38 cellular contexts compared by ENCODE assay signal in genomic region chr4:77903186-77903585, GRCh38.
"Had no signal": no experiment of that assay in that cellular context is flagged by ENCODE, and none has a peak within 500 bp of the region (broad histone marks: within the 10 kb centered on the region; RNA-seq: fewer than 3 reads in every experiment).

No MANE protein-coding gene starts in this region.

- DNase-seq: activated CD4-positive, alpha-beta memory T cell treated with anti-CD3 and anti-CD28 coated beads, Interleukin-2, amount 10 ng/mL, durations not matched to agents 7 days and 5 days; activated CD4-positive, alpha-beta T cell treated with anti-CD3 and anti-CD28 coated beads for 1 hour; activated CD4-positive, alpha-beta T cell treated with anti-CD3 and anti-CD28 coated beads for 48 hours; activated CD4-positive, CD25-positive, alpha-beta regulatory T cell; activated CD8-positive, alpha-beta memory T cell treated with anti-CD3 and anti-CD28 coated beads for 24 hours; activated CD8-positive, alpha-beta memory T cell treated with anti-CD3 and anti-CD28 coated beads, Interleukin-2, amount 10 ng/mL, durations not matched to agents 7 days and 5 days; activated CD8-positive, alpha-beta memory T cell treated with anti-CD3 and anti-CD28 coated beads, Interleukin-2, amount 50 U/mL, for 48 hours; activated effector memory CD4-positive, alpha-beta T cell treated with anti-CD3 and anti-CD28 coated beads, Interleukin-2, amount 50 U/mL, for 16 hours; activated naive CD4-positive, alpha-beta T cell; activated naive CD8-positive, alpha-beta T cell treated with anti-CD3 and anti-CD28 coated beads, Interleukin-2, amount 10 ng/mL, durations not matched to agents 7 days and 5 days; activated T-cell treated with anti-CD3 and anti-CD28 coated beads, Interleukin-2, amount 50 U/mL, for 48 hours; amygdala; Kasumi-1; KG1; MG63; NCI-H1048; NCI-H1105 treated with DMSO at 0.1 percent for 48 hours; NCI-H1436; NCI-H1694; NCI-H1930; NCI-H2081 treated with DMSO at 0.1 percent for 48 hours; NCI-H510A; NCI-H526; NCI-H748 treated with DMSO at 0.1 percent for 48 hours; NK-92 treated with Interleukin-12 subunit alpha and Interleukin-12 subunit beta, amount 100 ng/mL, for 24 hours; PC-3; Peyer's patch; RPMI8226; SHP77 treated with DMSO at 0.1 percent for 48 hours; SW 1271; T-helper 1 cell; T-helper 2 cell; T-helper 9 cell; WERI-Rb-1 had no signal

- ATAC-seq: activated CD8-positive, alpha-beta memory T cell treated with anti-CD3 and anti-CD28 coated beads, Interleukin-2, amount 10 ng/mL, durations not matched to agents 7 days and 5 days; activated T-helper 17 cell treated with anti-CD3 and anti-CD28 coated beads, Interleukin-2, amount 50 U/mL, for 72 hours; PC-3 had no signal

- H3K4me3 ChIP-seq: ascending aorta, MG63, Peyer's patch, SJSA1 had no signal

- H3K27me3 Mint-ChIP-seq: activated CD4-positive, alpha-beta memory T cell treated with anti-CD3 and anti-CD28 coated beads, Interleukin-2, amount 10 ng/mL, durations not matched to agents 7 days and 5 days; activated CD8-positive, alpha-beta memory T cell treated with anti-CD3 and anti-CD28 coated beads, Interleukin-2, amount 10 ng/mL, durations not matched to agents 7 days and 5 days; activated naive CD4-positive, alpha-beta T cell treated with anti-CD3 and anti-CD28 coated beads, Interleukin-2, amount 50 U/mL, for 24 hours; activated naive CD8-positive, alpha-beta T cell treated with anti-CD3 and anti-CD28 coated beads, Interleukin-2, amount 10 ng/mL, durations not matched to agents 7 days and 5 days; activated T-helper 17 cell treated with anti-CD3 and anti-CD28 coated beads, Interleukin-2, amount 50 U/mL, for 72 hours had no signal

- H3K9me3 Mint-ChIP-seq: activated CD4-positive, alpha-beta memory T cell treated with anti-CD3 and anti-CD28 coated beads, Interleukin-2, amount 10 ng/mL, durations not matched to agents 7 days and 5 days; activated naive CD4-positive, alpha-beta T cell treated with anti-CD3 and anti-CD28 coated beads, Interleukin-2, amount 50 U/mL, for 24 hours; activated naive CD8-positive, alpha-beta T cell treated with anti-CD3 and anti-CD28 coated beads, Interleukin-2, amount 10 ng/mL, durations not matched to agents 7 days and 5 days; activated T-helper 17 cell treated with anti-CD3 and anti-CD28 coated beads, Interleukin-2, amount 50 U/mL, for 72 hours had no signal

- H3K36me3 ChIP-seq: MG63, Peyer's patch, SJSA1 had no signal

- H3K27me3 ChIP-seq: ascending aorta, MG63, Peyer's patch, SJSA1 had no signal

- H3K27ac ChIP-seq: ascending aorta, Peyer's patch, SJSA1, WERI-Rb-1 had no signal

- H3K4me1 ChIP-seq: ascending aorta, Peyer's patch, SJSA1 had no signal

- H3K27ac Mint-ChIP-seq: activated CD4-positive, alpha-beta memory T cell treated with anti-CD3 and anti-CD28 coated beads, Interleukin-2, amount 10 ng/mL, durations not matched to agents 7 days and 5 days; activated CD8-positive, alpha-beta memory T cell treated with anti-CD3 and anti-CD28 coated beads, Interleukin-2, amount 10 ng/mL, durations not matched to agents 7 days and 5 days; activated naive CD4-positive, alpha-beta T cell treated with anti-CD3 and anti-CD28 coated beads, Interleukin-2, amount 50 U/mL, for 24 hours; activated naive CD8-positive, alpha-beta T cell treated with anti-CD3 and anti-CD28 coated beads, Interleukin-2, amount 10 ng/mL, durations not matched to agents 7 days and 5 days; activated T-helper 17 cell treated with anti-CD3 and anti-CD28 coated beads, Interleukin-2, amount 50 U/mL, for 72 hours had no signal

- H3K9me3 ChIP-seq: ascending aorta, MG63, Peyer's patch, SJSA1 had no signal

- H3K4me3 Mint-ChIP-seq: activated CD4-positive, alpha-beta memory T cell treated with anti-CD3 and anti-CD28 coated beads, Interleukin-2, amount 10 ng/mL, durations not matched to agents 7 days and 5 days; activated CD8-positive, alpha-beta memory T cell treated with anti-CD3 and anti-CD28 coated beads, Interleukin-2, amount 10 ng/mL, durations not matched to agents 7 days and 5 days; activated naive CD4-positive, alpha-beta T cell treated with anti-CD3 and anti-CD28 coated beads, Interleukin-2, amount 50 U/mL, for 24 hours; activated naive CD8-positive, alpha-beta T cell treated with anti-CD3 and anti-CD28 coated beads, Interleukin-2, amount 10 ng/mL, durations not matched to agents 7 days and 5 days; activated T-helper 17 cell treated with anti-CD3 and anti-CD28 coated beads, Interleukin-2, amount 50 U/mL, for 72 hours had no signal
